In genomic region chr6:100346828-100347227, GRCh38 we compare ENCODE assay signal across 14 cellular contexts.
A peak's percentile ranks its signal among the peaks of the same experiment; 100 is the strongest.
DNase-seq lines count a peak whose midpoint lies in the region; ATAC-seq and TF ChIP-seq lines count a peak whose summit lies in the region.
"Had no signal": no experiment of that assay in that cellular context is flagged by ENCODE, and none has a peak within 500 bp of the region (broad histone marks: within the 10 kb centered on the region; RNA-seq: fewer than 3 reads in every experiment).

No MANE protein-coding gene starts in this region.

- H3K36me3 ChIP-seq in Peyer's patch: no peaks in the 10 kb centered on the region
- H3K36me3 ChIP-seq: esophagus squamous epithelium, pancreas, stomach had no signal

- TF ChIP-seq CTCF in astrocyte of the spinal cord (IDR thresholded peaks at IDR 0.05; ENCODE audit: low read depth, low read length) (no peak), Peyer's patch (IDR thresholded peaks at IDR 0.05) (no peak)

- no peaks in the 10 kb centered on the region for H3K4me1 ChIP-seq in Peyer's patch
- H3K4me1 ChIP-seq: esophagus squamous epithelium had no signal

- TF ChIP-seq POLR2A in Peyer's patch (IDR thresholded peaks at IDR 0.05): no peak

- no peaks in the 10 kb centered on the region for H3K27me3 ChIP-seq in Peyer's patch
- H3K27me3 ChIP-seq: esophagus squamous epithelium, pancreas, stomach had no signal

- DNase-seq in GM03348 (ENCODE audit: low spot score): peak; percentile 27
- DNase-seq in HT1080 (ENCODE audit: low read depth): peak; percentile 64
- DNase-seq in astrocyte of the spinal cord (ENCODE audit: low read depth, low spot score): peak; percentile 90
- DNase-seq in kidney glomerular epithelial cell (lab: John Stamatoyannopoulos, UW): peak; percentile 16
- DNase-seq in NOMO-1 (lab: John Stamatoyannopoulos, UW; ENCODE audit: unreplicated experiment in 2 of 2): no peak
- DNase-seq in Peyer's patch: no peak
- no peak for DNase-seq in GOT3 (lab: John Stamatoyannopoulos, UW)
- DNase-seq: anterior cingulate cortex; esophagus squamous epithelium; left ventricle myocardium superior; pancreas; stimulated activated CD4-positive, alpha-beta T cell treated with anti-CD3 and anti-CD28 coated beads, Interleukin-4, amount 100 ng/mL, for 1 hour; stomach had no signal

- ATAC-seq in GM18907 (IDR thresholded peaks at IDR 0.05; ENCODE audit: unreplicated experiment): no peak
- ATAC-seq: left ventricle myocardium superior had no signal

- H3K4me3 ChIP-seq in astrocyte of the spinal cord (ENCODE audit: low read depth, low read length) (no peak overlapping the region), Peyer's patch (no peak overlapping the region)
- H3K4me3 ChIP-seq: esophagus squamous epithelium, pancreas, stomach had no signal

- H3K9me3 ChIP-seq in Peyer's patch: no peaks in the 10 kb centered on the region
- H3K9me3 ChIP-seq: esophagus squamous epithelium, pancreas, stomach had no signal

- H3K27ac ChIP-seq in Peyer's patch: no peak overlapping the region
- H3K27ac ChIP-seq: esophagus squamous epithelium, pancreas, stomach had no signal

- in situ Hi-C loops in astrocyte of the spinal cord (cut with HindIII; ENCODE audit: low sequenced_read_pairs): no loop called here

Comparison
In these comparisons a context has a peak if more than half of its experiments do, and no peak if none do; other contexts are left out.
1. DNase-seq: peak in GM03348 (single experiment), HT1080 (single experiment), astrocyte of the spinal cord (single experiment) and kidney glomerular epithelial cell (single experiment); none in NOMO-1 (0 of 2), Peyer's patch (0 of 3) and GOT3 (single experiment).